2 cellular contexts compared by ENCODE assay signal in genomic region chr15:66770518-66771350, GRCh38.
A peak's percentile ranks its signal among the peaks of the same experiment; 100 is the strongest.
TF ChIP-seq lines count a peak whose summit lies in the region.

No MANE protein-coding gene starts in this region.

TF ChIP-seq in A549, 52 proteins besides CTCF, POLR2A, EP300 and RAD21:
- TF ChIP-seq ELK1 (IDR thresholded peaks at IDR 0.05; ENCODE audit: low read depth, low read length) (no peak), MAZ (IDR thresholded peaks at IDR 0.05; ENCODE audit: borderline replicate concordance, low read depth, low read length) (no peak), MYC (IDR thresholded peaks at IDR 0.05; ENCODE audit: borderline replicate concordance, low read length) (no peak; the same call in 1 of the 2 replicates), FOSL2 (IDR thresholded peaks at IDR 0.05) (no peak), FOSL2 (CRISPR knock-in tag; IDR thresholded peaks at IDR 0.05) (peak; percentile 86), JUNB (IDR thresholded peaks at IDR 0.05) (peak; percentile 66), KDM1A (IDR thresholded peaks at IDR 0.05; ENCODE audit: low read depth) (no peak), GATA3 (IDR thresholded peaks at IDR 0.05; ENCODE audit: borderline replicate concordance) (peak; percentile 74), SREBF2 (IDR thresholded peaks at IDR 0.05) (no peak), NR3C1 (IDR thresholded peaks at IDR 0.05) (no peak), SMC3 (IDR thresholded peaks at IDR 0.05) (peak; percentile 27), CEBPB (IDR thresholded peaks at IDR 0.05) (peak in 1 of 2 experiments; percentile 41; a peak in 1 of 4 replicates), JUN (IDR thresholded peaks at IDR 0.05) (peak; percentile 57 to 85; a peak in 3 of 5 replicates), PBX3 (IDR thresholded peaks at IDR 0.05) (0 out of 2 replicates have a peak, but pooled peaks have one; percentile 18), MAX (IDR thresholded peaks at IDR 0.05) (peak; percentile 67), KDM5A (IDR thresholded peaks at IDR 0.05) (no peak), HOXB5 (CRISPR knock-in tag; IDR thresholded peaks at IDR 0.05) (no peak)

TF ChIP-seq in H1, 55 proteins besides CTCF, POLR2A, EP300 and RAD21:
- TF ChIP-seq CBX5 (IDR thresholded peaks at IDR 0.05; ENCODE audit: low read depth, low read length): no peak
- TF ChIP-seq BRCA1 (IDR thresholded peaks at IDR 0.05; ENCODE audit: low read depth, low read length): no peak
- TF ChIP-seq TEAD4 (IDR thresholded peaks at IDR 0.05; ENCODE audit: low read depth, low read length): no peak
- TF ChIP-seq YY1 (IDR thresholded peaks at IDR 0.05; ENCODE audit: low read depth, low read length): no peak
- TF ChIP-seq KDM1A (IDR thresholded peaks at IDR 0.05; ENCODE audit: borderline replicate concordance, low read length): no peak
- TF ChIP-seq POLR2AphosphoS5 (IDR thresholded peaks at IDR 0.05; ENCODE audit: low read depth, low read length): no peak
- TF ChIP-seq ATF2 (IDR thresholded peaks at IDR 0.05; ENCODE audit: low read length): no peak
- no peak for TF ChIP-seq JUN (IDR thresholded peaks at IDR 0.05; ENCODE audit: low read depth, low read length)
- no peak for TF ChIP-seq KDM5A (IDR thresholded peaks at IDR 0.05; ENCODE audit: low read length)
- TF ChIP-seq ASH2L (IDR thresholded peaks at IDR 0.05; ENCODE audit: low read length): no peak
- no peak for TF ChIP-seq HDAC2 (IDR thresholded peaks at IDR 0.05; ENCODE audit: borderline replicate concordance in 1 of 2, low read depth in 2 of 2, low read length in 2 of 2)
- TF ChIP-seq RXRA (IDR thresholded peaks at IDR 0.05; ENCODE audit: insufficient read depth, low read depth, low read length): no peak
- TF ChIP-seq KDM4A (IDR thresholded peaks at IDR 0.05; ENCODE audit: low read depth, low read length, severe bottlenecking): no peak
- no peak for TF ChIP-seq SP1 (IDR thresholded peaks at IDR 0.05; ENCODE audit: low read depth, low read length)
- no peak for TF ChIP-seq RFX5 (IDR thresholded peaks at IDR 0.05; ENCODE audit: borderline replicate concordance, low read depth, low read length)
- no peak for TF ChIP-seq TBP (IDR thresholded peaks at IDR 0.05; ENCODE audit: low read depth, low read length)
TF ChIP-seq in H1: peak in this region for 0.
